Comparison of ENCODE assay signal across 8 cellular contexts in genomic region chr15:78540135-78540954, GRCh38. TPM values are rescaled to one million over a fixed set of nuclear protein-coding genes. Genes with fewer than 3 reads are reported as not detected.
DNase-seq lines count a peak whose midpoint lies in the region; ATAC-seq and TF ChIP-seq lines count a peak whose summit lies in the region.

TSS of gene PSMA4 (plus strand) at chr15:78540444. CDS start at chr15:78541928, 1,484 bp downstream.

- CTCF ChIA-PET in A673 (lab: Charles Lee), result no interaction called here

- DNase-seq in A673 (ENCODE audit: low spot score), result peak; percentile 94
- DNase-seq in NCI-H2196 (lab: John Stamatoyannopoulos, UW; ENCODE audit: unreplicated experiment), result peak; percentile 76
- peak; percentile 93 for DNase-seq in WERI-Rb-1
- DNase-seq in breast epithelium (ENCODE audit: low spot score in 2 of 2), result peak; percentile 86 to 92
- peak; percentile 98 for DNase-seq in iPS-NIHi7 (ENCODE audit: extremely low spot score)
- peak; percentile 58 for DNase-seq in smooth muscle cell of the brain vasculature (ENCODE audit: low read depth, low spot score)

- POLR2A ChIA-PET in A673 (lab: Charles Lee; ENCODE audit: low non-redundant PET), result interaction anchor here (0.6 kb wide), 1 partner anchor 356 kb away, joined by 11 read pairs; no protein-coding TSS in a partner anchor

- BruUV-seq in A673 (replicated peaks; lab: Mats Ljungman, UMichigan), result no TSS peak

- H3K27me3 ChIP-seq in A673 (replicated peaks; ENCODE audit: insufficient read depth, low read depth, low read length, poor library complexity), result no peaks in the 10 kb centered on the region
- H3K27me3 ChIP-seq in WERI-Rb-1 (ENCODE audit: insufficient read depth, low read depth, severe bottlenecking), result no peaks in the 10 kb centered on the region
- H3K27me3 ChIP-seq in breast epithelium, result no peaks in the 10 kb centered on the region

- H3K4me3 ChIP-seq in A673 (ENCODE audit: low read depth, low read length, poor library complexity, severe bottlenecking) (peak within 1 kb of the TSS; percentile 92), WERI-Rb-1 (ENCODE audit: low read depth, low read length) (peak within 1 kb of the TSS; percentile 84), breast epithelium (peak within 1 kb of the TSS; percentile 70 to 89 (median 85))

- no peak for TF ChIP-seq CTCF in A673 (conservative IDR thresholded peaks at IDR 0.05; ENCODE audit: low read depth, low read length)
- TF ChIP-seq CTCF in WERI-Rb-1 (IDR thresholded peaks at IDR 0.05; ENCODE audit: low read depth, low read length), result no peak
- no peak for TF ChIP-seq CTCF in breast epithelium (IDR thresholded peaks at IDR 0.05)

- H3K4me1 ChIP-seq in A673 (ENCODE audit: insufficient read depth, low read length, poor library complexity, severe bottlenecking) (peaks cover 6% of the 10 kb centered on the region), breast epithelium (peaks cover 0 to 6% of the 10 kb centered on the region in 2 donors)

- H3K9me3 ChIP-seq in A673 (ENCODE audit: low read depth, low read length, poor library complexity, severe bottlenecking) (no peaks in the 10 kb centered on the region), WERI-Rb-1 (ENCODE audit: severe bottlenecking) (no peaks in the 10 kb centered on the region), breast epithelium (no peaks in the 10 kb centered on the region)

- intact Hi-C loops in A673 (cut with micrococcal nuclease; ENCODE audit: unreplicated experiment) (no loop called here), breast epithelium (cut with DNase I; ENCODE audit: low total_unique reads) (no loop called here)

- H3K27ac ChIP-seq in A673 (ENCODE audit: low read depth, low read length, poor library complexity, severe bottlenecking), result peak within 1 kb of the TSS; percentile 99
- peak within 1 kb of the TSS; percentile 90 for H3K27ac ChIP-seq in WERI-Rb-1
- H3K27ac ChIP-seq in breast epithelium, result peak within 1 kb of the TSS; percentile 95 to 96

- peak; percentile 82 for TF ChIP-seq POLR2A in breast epithelium (IDR thresholded peaks at IDR 0.05)

- peaks cover 35% of the 10 kb centered on the region for H3K36me3 ChIP-seq in A673 (ENCODE audit: insufficient read depth, low read length, poor library complexity, severe bottlenecking)
- H3K36me3 ChIP-seq in WERI-Rb-1, result peaks cover 31% of the 10 kb centered on the region
- H3K36me3 ChIP-seq in breast epithelium, result no peaks in the 10 kb centered on the region

- ATAC-seq in GM18861 (IDR thresholded peaks at IDR 0.05; ENCODE audit: unreplicated experiment) (peak; percentile 70), HG03095 (IDR thresholded peaks at IDR 0.05; ENCODE audit: unreplicated experiment) (peak; percentile 68)

RNA-seq across cellular contexts. Expression of gene PSMA4, which starts in this region (rescaled TPM):
- 411 and 444 TPM in 2 replicates for total RNA-seq in A673 (2021)
- total RNA-seq in breast epithelium, result 100 to 1,000 TPM; 102 to 139 (median 138) TPM

Comparison
In these comparisons a context has a peak if more than half of its experiments do, and no peak if none do; other contexts are left out.
1. Peak in every context shown above with its lines: DNase-seq, ATAC-seq, H3K4me3 ChIP-seq and H3K27ac ChIP-seq.